Comparison of ENCODE assay signal across 20 cellular contexts in genomic region chr16:12793120-12793889, GRCh38. TPM values are rescaled to one million over a fixed set of nuclear protein-coding genes. Genes with fewer than 3 reads are reported as not detected.
A peak's percentile ranks its signal among the peaks of the same experiment; 100 is the strongest.
DNase-seq lines count a peak whose midpoint lies in the region; ATAC-seq and TF ChIP-seq lines count a peak whose summit lies in the region.
"Had no signal": no experiment of that assay in that cellular context is flagged by ENCODE, and none has a peak within 500 bp of the region (broad histone marks: within the 10 kb centered on the region; RNA-seq: fewer than 3 reads in every experiment).

No MANE protein-coding gene starts in this region.

- no peaks in the 10 kb centered on the region for H3K9me3 ChIP-seq in WERI-Rb-1 (ENCODE audit: severe bottlenecking)
- H3K9me3 ChIP-seq: A549, MG63 had no signal

- no peak overlapping the region for H3K18ac ChIP-seq in mesendoderm (ENCODE audit: low read length)

- no peak overlapping the region for H3K4me3 ChIP-seq in GM23338
- H3K4me3 ChIP-seq in WERI-Rb-1 (ENCODE audit: low read depth, low read length): no peak overlapping the region
- no peak overlapping the region for H3K4me3 ChIP-seq in mesendoderm (ENCODE audit: low read length)
- H3K4me3 ChIP-seq: A549, GM23248, MG63 had no signal

- H3K27me3 ChIP-seq in GM23338 (ENCODE audit: insufficient read depth) (no peaks in the 10 kb centered on the region), WERI-Rb-1 (ENCODE audit: insufficient read depth, low read depth, severe bottlenecking) (no peaks in the 10 kb centered on the region), mesendoderm (ENCODE audit: insufficient read depth, low read length, poor library complexity) (no peaks in the 10 kb centered on the region)
- H3K27me3 ChIP-seq: MG63 had no signal

- no peak overlapping the region for H3K56ac ChIP-seq in mesendoderm (ENCODE audit: low read length)

- WGBS in mesendoderm (ENCODE audit: extremely low coverage, insufficient coverage, low lambda C conversion rate): no CpG with 5 or more reads among the region's 9 CpGs

- H3K9me3 Mint-ChIP-seq in GM23338: peaks cover 7% of the 10 kb centered on the region; the same call in 1 of the 3 replicates
- H3K9me3 Mint-ChIP-seq in activated naive CD4-positive, alpha-beta T cell treated with anti-CD3 and anti-CD28 coated beads, Interleukin-2, amount 10 ng/mL, durations not matched to agents 7 days and 5 days: peaks cover 7% of the 10 kb centered on the region

- H3K4ac ChIP-seq in mesendoderm (ENCODE audit: low read depth, low read length): no peak overlapping the region

- no peak overlapping the region for H3K27ac ChIP-seq in GM23338 (ENCODE audit: low read depth)
- no peak overlapping the region for H3K27ac ChIP-seq in WERI-Rb-1
- no peak overlapping the region for H3K27ac ChIP-seq in mesendoderm (ENCODE audit: low read depth, low read length)
- H3K27ac ChIP-seq: A549, GM23248 had no signal

- H2BK120ac ChIP-seq in mesendoderm (ENCODE audit: low read depth, low read length): no peak overlapping the region

- H3K36me3 ChIP-seq in GM23338 (ENCODE audit: insufficient read depth): no peaks in the 10 kb centered on the region
- no peaks in the 10 kb centered on the region for H3K36me3 ChIP-seq in WERI-Rb-1
- H3K36me3 ChIP-seq in mesendoderm (ENCODE audit: control insufficient read depth, insufficient read depth, low read length): no peaks in the 10 kb centered on the region
- H3K36me3 ChIP-seq: MG63 had no signal

- no peaks in the 10 kb centered on the region for H3K27me3 Mint-ChIP-seq in GM23338 (ENCODE audit: insufficient read depth, low read depth, poor library complexity)
- H3K27me3 Mint-ChIP-seq in activated naive CD4-positive, alpha-beta T cell treated with anti-CD3 and anti-CD28 coated beads, Interleukin-2, amount 10 ng/mL, durations not matched to agents 7 days and 5 days: no peaks in the 10 kb centered on the region
- H3K27me3 Mint-ChIP-seq: B cell had no signal

- H4K5ac ChIP-seq in mesendoderm (ENCODE audit: low read length): no peak overlapping the region

- no peaks in the 10 kb centered on the region for H3K9me2 ChIP-seq in GM23338 (ENCODE audit: insufficient read depth)

- H4K20me1 ChIP-seq in GM23338 (replicated peaks; ENCODE audit: insufficient read depth): no peaks in the 10 kb centered on the region

- no peaks in the 10 kb centered on the region for H3K36me3 Mint-ChIP-seq in GM23338 (ENCODE audit: low read depth)
- peaks cover 27% of the 10 kb centered on the region for H3K36me3 Mint-ChIP-seq in activated naive CD4-positive, alpha-beta T cell treated with anti-CD3 and anti-CD28 coated beads, Interleukin-2, amount 10 ng/mL, durations not matched to agents 7 days and 5 days

- H3K4me3 Mint-ChIP-seq in GM23338: no peak overlapping the region
- no peak overlapping the region for H3K4me3 Mint-ChIP-seq in activated naive CD4-positive, alpha-beta T cell treated with anti-CD3 and anti-CD28 coated beads, Interleukin-2, amount 10 ng/mL, durations not matched to agents 7 days and 5 days
- H3K4me3 Mint-ChIP-seq: B cell, CD14-positive monocyte had no signal

- no peaks in the 10 kb centered on the region for H3F3A ChIP-seq in GM23338 (replicated peaks; ENCODE audit: low read depth)

- no peak overlapping the region for H3K23ac ChIP-seq in mesendoderm (ENCODE audit: low read length)

- CTCF ChIA-PET in activated naive CD4-positive, alpha-beta T cell treated with anti-CD3 and anti-CD28 coated beads, Interleukin-2, amount 10 ng/mL, durations not matched to agents 7 days and 5 days (lab: Charles Lee): no interaction called here

- no peak overlapping the region for H4K8ac ChIP-seq in mesendoderm (ENCODE audit: low read depth, low read length)

- DNase-seq in GM23338 (ENCODE audit: low spot score): peak; percentile 70
- peak; percentile 28 for DNase-seq in WERI-Rb-1
- peak; percentile 67 to 88 for DNase-seq in erythroblast (lab: John Stamatoyannopoulos, UW)
- DNase-seq in mesendoderm: peak; percentile 64
- no peak for DNase-seq in activated naive CD4-positive, alpha-beta T cell treated with anti-CD3 and anti-CD28 coated beads, Interleukin-2, amount 10 ng/mL, durations not matched to agents 7 days and 5 days
- no peak for DNase-seq in RKO (ENCODE audit: low spot score)
- DNase-seq: DMS53, GM23248, MG63, NCI-H1417, NCI-H1694 treated with DMSO at 0.1 percent for 48 hours, NCI-H2081 treated with DMSO at 0.1 percent for 48 hours, NCI-H2171 treated with DMSO at 0.1 percent for 48 hours, NCI-H524 treated with DMSO at 0.1 percent for 48 hours, NCI-H82, Right ventricle myocardium superior had no signal

- no peak overlapping the region for H2BK15ac ChIP-seq in mesendoderm (replicated peaks; ENCODE audit: low read depth)

- H3K79me1 ChIP-seq in mesendoderm (ENCODE audit: low read length): peaks cover 2% of the 10 kb centered on the region

- no peak overlapping the region for H3K27ac Mint-ChIP-seq in GM23338
- no peak overlapping the region for H3K27ac Mint-ChIP-seq in activated naive CD4-positive, alpha-beta T cell treated with anti-CD3 and anti-CD28 coated beads, Interleukin-2, amount 10 ng/mL, durations not matched to agents 7 days and 5 days
- H3K27ac Mint-ChIP-seq: B cell had no signal

- no peak overlapping the region for H3K9ac ChIP-seq in mesendoderm (ENCODE audit: low read length)
- H3K9ac ChIP-seq: GM23248 had no signal

- no peak overlapping the region for H2BK5ac ChIP-seq in mesendoderm (ENCODE audit: low read length)

- ATAC-seq in GM23338 (peak; percentile 93), GM18505 (IDR thresholded peaks at IDR 0.05; ENCODE audit: unreplicated experiment) (no peak)
- ATAC-seq: A549 had no signal

- peaks cover 2% of the 10 kb centered on the region; the same call in 2 of the 3 replicates for H3K4me1 Mint-ChIP-seq in GM23338
- H3K4me1 Mint-ChIP-seq in activated naive CD4-positive, alpha-beta T cell treated with anti-CD3 and anti-CD28 coated beads, Interleukin-2, amount 10 ng/mL, durations not matched to agents 7 days and 5 days: no peaks in the 10 kb centered on the region
- H3K4me1 Mint-ChIP-seq: B cell had no signal

- no peaks in the 10 kb centered on the region for H3K79me2 ChIP-seq in GM23338 (replicated peaks; ENCODE audit: insufficient read depth)
- no peaks in the 10 kb centered on the region for H3K79me2 ChIP-seq in mesendoderm (ENCODE audit: control insufficient read depth, insufficient read depth, low read length)

- TF ChIP-seq POLR2A in erythroblast (IDR thresholded peaks at IDR 0.05; ENCODE audit: low read length) (peak; percentile 28), GM18505 (IDR thresholded peaks at IDR 0.05; ENCODE audit: borderline replicate concordance, extremely low read depth, insufficient read depth, insufficient read length) (no peak)

- no peak overlapping the region for H3K4me2 ChIP-seq in GM23338
- no peak overlapping the region for H3K4me2 ChIP-seq in mesendoderm (ENCODE audit: low read length)
- H3K4me2 ChIP-seq: A549 had no signal

- H2AK5ac ChIP-seq in mesendoderm (ENCODE audit: low read length): peak overlapping the region; percentile 74

- H2AFZ ChIP-seq in GM23338: no peak overlapping the region
- H2AFZ ChIP-seq: GM23248 had no signal

- TF ChIP-seq CTCF in GM23338 (conservative IDR thresholded peaks at IDR 0.05; ENCODE audit: low read depth in 2 of 2) (peak; percentile 54 to 67), WERI-Rb-1 (IDR thresholded peaks at IDR 0.05; ENCODE audit: low read depth, low read length) (peak; percentile 51)

- H3K4me1 ChIP-seq in GM23338 (ENCODE audit: insufficient read depth): peaks cover 12% of the 10 kb centered on the region; the same call in 1 of the 2 replicates
- H3K4me1 ChIP-seq in mesendoderm (ENCODE audit: control insufficient read depth, low read depth, low read length): peaks cover 9% of the 10 kb centered on the region

TF ChIP-seq in GM23338, 12 proteins besides CTCF, POLR2A, EP300 and RAD21:
- TF ChIP-seq NANOG (IDR thresholded peaks at IDR 0.05; ENCODE audit: borderline replicate concordance) (no peak), EZH2phosphoT487 (IDR thresholded peaks at IDR 0.05; ENCODE audit: unreplicated experiment) (no peak), ZNF331 (CRISPR knock-in tag; IDR thresholded peaks at IDR 0.05; ENCODE audit: low read depth) (no peak), POLR2AphosphoS5 (IDR thresholded peaks at IDR 0.05; ENCODE audit: low read depth) (no peak), CREB1 (CRISPR knock-in tag; IDR thresholded peaks at IDR 0.05; ENCODE audit: low read depth) (no peak), ZNF114 (CRISPR knock-in tag; IDR thresholded peaks at IDR 0.05) (no peak)

RNA-seq across cellular contexts. Expression of gene CPPED1, which starts 10.4 kb away (rescaled TPM):
- total RNA-seq in GM23338 (2014; rRNA removed; shearing (Covaris generic)): 6.2 and 7.5 TPM in 2 replicates
- 7.2 and 7.3 TPM in 2 replicates for polyA plus RNA-seq in GM23338 (2016; fragmentation: Nextera tagmentation; extraction: Ambion mirVana)
- 12.7 TPM for polyA plus RNA-seq in mesendoderm (2013, experiment 1 of 2)
- 13.0 TPM for polyA plus RNA-seq in mesendoderm (2013, experiment 2 of 2)

Comparison
In these comparisons a context has a peak if more than half of its experiments do, and no peak if none do; other contexts are left out.
1. DNase-seq: peak in GM23338 (single experiment), WERI-Rb-1 (single experiment), erythroblast (2 of 2) and mesendoderm (single experiment); none in activated naive CD4-positive, alpha-beta T cell treated with anti-CD3 and anti-CD28 coated beads, Interleukin-2, amount 10 ng/mL, durations not matched to agents 7 days and 5 days (single experiment) and RKO (single experiment).